20 cellular contexts compared by ENCODE assay signal in the genomic region with DNA sequence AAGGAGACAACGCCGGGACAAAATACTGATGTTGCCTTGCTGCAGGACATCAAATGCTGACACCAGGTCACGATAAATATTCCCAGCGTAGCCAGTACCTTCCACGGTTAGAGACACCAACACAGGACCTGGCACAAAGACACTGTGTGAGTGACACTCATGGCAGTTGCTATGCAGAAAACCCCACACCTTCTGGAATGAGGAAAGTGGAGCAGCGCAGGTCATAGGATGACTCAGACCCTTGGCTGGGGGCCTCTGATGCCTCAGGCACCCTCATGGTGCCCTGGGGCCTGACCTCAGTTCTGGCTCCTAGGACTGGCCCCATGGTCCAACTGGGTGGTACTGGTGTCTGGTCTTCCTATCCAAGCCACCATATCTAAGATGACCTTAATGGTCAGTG. TPM values are rescaled to one million over a fixed set of nuclear protein-coding genes. Genes with fewer than 3 reads are reported as not detected.
DNase-seq lines count a peak whose midpoint lies in the region; FAIRE-seq and TF ChIP-seq lines count a peak whose summit lies in the region.
"Had no signal": no experiment of that assay in that cellular context is flagged by ENCODE, and none has a peak within 500 bp of the region (broad histone marks: within the 10 kb centered on the region; RNA-seq: fewer than 3 reads in every experiment).

No MANE protein-coding gene starts in this region.

- POLR2A ChIA-PET in MCF 10A (lab: Yijun Ruan, JAX), result interaction anchor here (1.0 to 6.3 kb wide), 3 partner anchors 12 to 17 kb away, joined by 4 to 30 read pairs (median 5); no protein-coding TSS in a partner anchor

- H3K4me3 ChIP-seq in mammary epithelial cell (replicated peaks in 1 of 3; ENCODE audit: insufficient read depth in 1 of 3, low read depth in 2 of 3, low read length in 3 of 3), result no peak overlapping the region
- H3K4me3 ChIP-seq: ascending aorta, ovary, SJCRH30 had no signal

- no TSS peak for BruUV-seq in MCF 10A (replicated peaks; lab: Mats Ljungman, UMichigan)
- BruUV-seq in mammary epithelial cell (replicated peaks; lab: Mats Ljungman, UMichigan), result no TSS peak

- no peak overlapping the region for H3K4me3 Mint-ChIP-seq in MCF 10A (ENCODE audit: unreplicated experiment)
- H3K4me3 Mint-ChIP-seq: T-helper 2 cell treated with Interferon-gamma antibody and Interleukin-4, amounts not matched to agents 5 μg/mL and 100 μg/mL, for 36 hours had no signal

- H3K27ac Mint-ChIP-seq in MCF 10A (ENCODE audit: low read depth, unreplicated experiment), result no peak overlapping the region
- H3K27ac Mint-ChIP-seq: T-helper 2 cell treated with Interferon-gamma antibody and Interleukin-4, amounts not matched to agents 5 μg/mL and 100 μg/mL, for 36 hours had no signal

- CTCF ChIA-PET in MCF 10A (lab: Yijun Ruan, JAX), result no interaction called here
- CTCF ChIA-PET in mammary epithelial cell (lab: Charles Lee; ENCODE audit: low non-redundant PET), result no interaction called here

- no peaks in the 10 kb centered on the region for H3K9me3 Mint-ChIP-seq in MCF 10A (ENCODE audit: unreplicated experiment)
- H3K9me3 Mint-ChIP-seq: T-helper 2 cell treated with Interferon-gamma antibody and Interleukin-4, amounts not matched to agents 5 μg/mL and 100 μg/mL, for 36 hours had no signal

- WGBS in mammary epithelial cell (ENCODE audit: low coverage, missing lambda C conversion rate), result 90% methylated on average over 6 of the region's 6 CpGs

- intact Hi-C loops in MCF 10A (cut with micrococcal nuclease) (no loop called here), mammary epithelial cell (cut with micrococcal nuclease) (no loop called here)

- peaks cover 21% of the 10 kb centered on the region for H3K4me1 ChIP-seq in mammary epithelial cell (ENCODE audit: insufficient read depth, low read length)
- H3K4me1 ChIP-seq: ascending aorta, SJCRH30 had no signal

- no peaks in the 10 kb centered on the region for H3K27me3 Mint-ChIP-seq in MCF 10A (ENCODE audit: insufficient read depth, unreplicated experiment)

- DNase-seq in MCF 10A (ENCODE audit: unreplicated experiment) (peak; percentile 67), mammary epithelial cell (no peak), RCC 7860 (ENCODE audit: low spot score) (peak; percentile 64), islet precursor cell (peak; percentile 74), NCI-H526 treated with DMSO at 0.1 percent for 48 hours (lab: John Stamatoyannopoulos, UW) (no peak), GOT3 (lab: John Stamatoyannopoulos, UW) (no peak), globus pallidus (ENCODE audit: low spot score) (no peak)
- DNase-seq in stimulated activated CD4-positive, alpha-beta T cell treated with anti-CD3 and anti-CD28 coated beads, Interleukin-4, amount 100 ng/mL, for 1 hour, result no peak
- DNase-seq: activated CD4-positive, CD25-positive, alpha-beta regulatory T cell treated with anti-CD3 and anti-CD28 coated beads, Interleukin-2, amount 50 U/mL, for 72 hours; activated gamma-delta T cell treated with Interleukin-2 at 50 U/mL for 16 hours; NCI-H146; NCI-H446; ovary; SJCRH30; stimulated activated CD4-positive, alpha-beta T cell treated with anti-CD3 and anti-CD28 coated beads, Interleukin-1b, Interleukin-23, amount 100 ng/mL, for 48 hours had no signal

- in situ Hi-C loops in mammary epithelial cell (cut with MboI; ENCODE audit: low sequenced_read_pairs in 2 of 2), result no loop called here

- H3K79me2 ChIP-seq in mammary epithelial cell (ENCODE audit: insufficient read depth, low read length), result no peaks in the 10 kb centered on the region

- TF ChIP-seq CTCF in MCF 10A (IDR thresholded peaks at IDR 0.05; ENCODE audit: unreplicated experiment), result no peak
- no peak for TF ChIP-seq CTCF in mammary epithelial cell (conservative IDR thresholded peaks at IDR 0.05 in 1 of 2, IDR thresholded peaks at IDR 0.05 in 1 of 2; ENCODE audit: extremely low read depth in 1 of 2, insufficient read depth in 1 of 2, low read depth in 1 of 2, low read length in 2 of 2)

- peaks cover 15% of the 10 kb centered on the region for H3K36me3 Mint-ChIP-seq in MCF 10A (ENCODE audit: insufficient read depth, unreplicated experiment)

- dilution Hi-C loops in mammary epithelial cell (cut with HindIII; ENCODE audit: low sequenced_read_pairs), result no loop called here

- H3K36me3 ChIP-seq in mammary epithelial cell (ENCODE audit: insufficient read depth, low read length), result no peaks in the 10 kb centered on the region
- H3K36me3 ChIP-seq: ascending aorta, ovary, SJCRH30 had no signal

- no peak overlapping the region for H2AFZ ChIP-seq in mammary epithelial cell (ENCODE audit: low read depth, low read length)

- FAIRE-seq in RCC 7860 (lab: Jason Lieb, UNC), result no peak

- H3K9ac ChIP-seq in mammary epithelial cell (ENCODE audit: insufficient read depth, low read length), result no peak overlapping the region
- H3K9ac ChIP-seq: KMS-11 had no signal

- peaks cover 26% of the 10 kb centered on the region for H3K4me1 Mint-ChIP-seq in MCF 10A (ENCODE audit: insufficient read depth, unreplicated experiment)

- H3K27ac ChIP-seq in mammary epithelial cell (ENCODE audit: insufficient read depth, low read depth, low read length), result no peak overlapping the region
- H3K27ac ChIP-seq: ascending aorta, KMS-11, ovary, SJCRH30 had no signal

- no peaks in the 10 kb centered on the region for H3K27me3 ChIP-seq in mammary epithelial cell (ENCODE audit: insufficient read depth, low read length)
- H3K27me3 ChIP-seq: ascending aorta, ovary had no signal

- no peaks in the 10 kb centered on the region for H3K9me3 ChIP-seq in mammary epithelial cell (replicated peaks; ENCODE audit: insufficient read depth, low read length)
- H3K9me3 ChIP-seq: ascending aorta, ovary, SJCRH30 had no signal

- no peak overlapping the region for H3K4me2 ChIP-seq in mammary epithelial cell (ENCODE audit: insufficient read depth, low read depth, low read length)
- H3K4me2 ChIP-seq: KMS-11 had no signal

- H4K20me1 ChIP-seq in mammary epithelial cell (ENCODE audit: insufficient read depth, low read length), result no peaks in the 10 kb centered on the region

RNA-seq across cellular contexts. Expression of gene DCST2, which starts 7.0 kb away (rescaled TPM):
- 0.91 and 1.8 TPM in 2 replicates for total RNA-seq in MCF 10A (2022)
- total RNA-seq in mammary epithelial cell, result under 1 TPM; 0.33 to 0.66 TPM
- 0.15 TPM for polyA plus RNA-seq in mammary epithelial cell
- not detected for polyA minus RNA-seq in mammary epithelial cell
- total RNA-seq: fibroblast of villous mesenchyme, myocyte, SJCRH30 had no signal

RNA-seq across cellular contexts. Expression of gene DCST1, which starts 7.0 kb away (rescaled TPM):
- total RNA-seq in MCF 10A (2022) (0.21 and 0.42 TPM in 2 replicates), mammary epithelial cell (not detected)
- not detected for polyA plus RNA-seq in mammary epithelial cell
- polyA minus RNA-seq in mammary epithelial cell, result not detected
- total RNA-seq: ascending aorta, fibroblast of villous mesenchyme, myocyte, SJCRH30 had no signal

RNA-seq across cellular contexts. Expression of gene ZBTB7B, which starts 24.0 kb away (rescaled TPM):
- total RNA-seq in MCF 10A (2022) (169 and 175 TPM in 2 replicates), mammary epithelial cell (10 to 100 TPM; 33.0 to 51.9 TPM)
- 22.2 TPM for polyA plus RNA-seq in mammary epithelial cell
- 17.8 TPM for polyA minus RNA-seq in mammary epithelial cell

RNA-seq across cellular contexts. Expression of gene ADAM15, which starts 24.5 kb away (rescaled TPM):
- total RNA-seq in MCF 10A (2022) (385 and 456 TPM in 2 replicates), mammary epithelial cell (100 to 1,000 TPM; 111 to 127 TPM)
- polyA plus RNA-seq in mammary epithelial cell, result 129 TPM
- 284 TPM for polyA minus RNA-seq in mammary epithelial cell

RNA-seq across cellular contexts. Expression of gene LENEP, which starts 33.2 kb away (rescaled TPM):
- total RNA-seq in MCF 10A (2022), result 0.83 TPM in 1 of 2 replicates, not detected in the other
- total RNA-seq in mammary epithelial cell, result 1 to 10 TPM in 1 of 2 donors, under 1 TPM in 1; 0.82 to 1.5 TPM
- polyA plus RNA-seq in mammary epithelial cell, result 0.16 TPM
- polyA minus RNA-seq in mammary epithelial cell, result not detected
- total RNA-seq: ascending aorta, myocyte, ovary, SJCRH30 had no signal
- polyA plus RNA-seq: ovary had no signal

Comparison
In these comparisons a context has a peak if more than half of its experiments do, and no peak if none do; other contexts are left out.
1. DNase-seq: peak in MCF 10A (single experiment), RCC 7860 (single experiment) and islet precursor cell (single experiment); none in mammary epithelial cell (single experiment), stimulated activated CD4-positive, alpha-beta T cell treated with anti-CD3 and anti-CD28 coated beads, Interleukin-4, amount 100 ng/mL, for 1 hour (single experiment), NCI-H526 treated with DMSO at 0.1 percent for 48 hours (single experiment), GOT3 (single experiment) and globus pallidus (single experiment).